18 cellular contexts compared by ENCODE assay signal in the genomic region with DNA sequence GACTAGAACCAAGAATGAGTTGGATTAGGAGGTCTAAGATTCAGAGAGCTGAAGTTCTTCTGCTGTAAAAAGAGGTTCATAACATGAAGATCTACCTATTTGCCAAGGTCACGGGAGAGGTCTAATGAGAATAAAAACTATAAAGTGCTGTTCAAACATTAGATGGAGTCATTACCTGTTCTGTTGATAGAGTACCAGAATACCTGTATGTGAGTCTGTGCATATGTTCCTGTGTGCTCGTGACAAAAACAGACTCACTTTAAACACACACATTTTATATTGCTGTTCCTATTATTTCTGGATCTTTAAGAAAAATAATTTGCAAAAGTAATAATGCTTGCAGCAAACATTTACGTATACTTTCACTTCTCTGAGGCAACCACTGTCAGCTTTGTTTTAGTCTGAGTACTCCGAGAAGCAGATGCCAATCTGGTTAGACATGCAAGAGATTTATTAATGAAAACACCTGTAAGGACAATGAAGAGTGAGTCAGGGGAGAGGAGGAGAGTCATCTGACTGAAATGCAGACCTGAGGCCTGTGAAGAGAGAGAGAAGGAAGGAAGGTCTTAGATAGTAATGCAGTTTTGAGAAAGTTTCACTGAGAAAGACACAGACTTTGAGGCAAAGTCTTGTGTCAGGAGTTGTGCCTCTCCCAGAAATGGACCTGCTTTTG.
DNase-seq lines count a peak whose midpoint lies in the region; ATAC-seq and TF ChIP-seq lines count a peak whose summit lies in the region.
"Had no signal": no experiment of that assay in that cellular context is flagged by ENCODE, and none has a peak within 500 bp of the region (broad histone marks: within the 10 kb centered on the region; RNA-seq: fewer than 3 reads in every experiment).

No MANE protein-coding gene starts in this region.

- H3K4me1 ChIP-seq in mucosa of descending colon (ENCODE audit: low read depth): no peaks in the 10 kb centered on the region
- H3K4me1 ChIP-seq in GM23338 (ENCODE audit: insufficient read depth): no peaks in the 10 kb centered on the region
- no peaks in the 10 kb centered on the region for H3K4me1 ChIP-seq in naive thymus-derived CD4-positive, alpha-beta T cell (ENCODE audit: control insufficient read depth in 2 of 2, insufficient read depth in 2 of 2, low read length in 2 of 2)
- no peaks in the 10 kb centered on the region for H3K4me1 ChIP-seq in heart right ventricle
- H3K4me1 ChIP-seq: Peyer's patch, spleen, testis had no signal

- peaks cover 25% of the 10 kb centered on the region; the same call in 2 of the 3 replicates for H3K36me3 Mint-ChIP-seq in GM23338 (ENCODE audit: low read depth)
- H3K36me3 Mint-ChIP-seq in naive thymus-derived CD4-positive, alpha-beta T cell: peaks cover 0 to 3% (median 0%) of the 10 kb centered on the region in 5 donors
- H3K36me3 Mint-ChIP-seq: activated naive CD4-positive, alpha-beta T cell treated with anti-CD3 and anti-CD28 coated beads, Interleukin-2, amount 50 U/mL, for 24 hours had no signal

- DNase-seq in DMS53 treated with DMSO at 0.1 percent for 48 hours (lab: John Stamatoyannopoulos, UW; ENCODE audit: unreplicated experiment) (peak; percentile 47), NCI-H69 (lab: John Stamatoyannopoulos, UW) (peak; percentile 55), T47D (ENCODE audit: low read depth in 1 of 2, low spot score in 1 of 2) (peak; percentile 10 to 40), mucosa of descending colon (no peak), GM23338 (ENCODE audit: low spot score) (no peak), heart right ventricle (no peak)
- DNase-seq in naive thymus-derived CD4-positive, alpha-beta T cell: no peak
- DNase-seq: activated CD4-positive, alpha-beta T cell treated with anti-CD3 and anti-CD28 coated beads, Interleukin-2, amount 50 U/mL, for 48 hours; activated T-cell treated with anti-CD3 and anti-CD28 coated beads, Interleukin-2, amount 50 U/mL, for 4 hours; H7; NCI-H1694 treated with DMSO at 0.1 percent for 48 hours; NCI-H510A treated with DMSO at 0.1 percent for 48 hours; Peyer's patch; spleen; testis had no signal

- TF ChIP-seq CTCF in mucosa of descending colon (IDR thresholded peaks at IDR 0.05): no peak
- no peak for TF ChIP-seq CTCF in GM23338 (conservative IDR thresholded peaks at IDR 0.05; ENCODE audit: low read depth in 2 of 2)
- TF ChIP-seq CTCF in heart right ventricle (IDR thresholded peaks at IDR 0.05): no peak

- 86 to 90% methylated on average over 4 of the region's 4 CpGs for WGBS in heart right ventricle, 2 donors

- no peaks in the 10 kb centered on the region for H3F3A ChIP-seq in GM23338 (replicated peaks; ENCODE audit: low read depth)

- peaks cover 9% of the 10 kb centered on the region for H3K9me2 ChIP-seq in GM23338 (ENCODE audit: insufficient read depth)

- no peak overlapping the region for H2AFZ ChIP-seq in GM23338

- no peaks in the 10 kb centered on the region for H3K4me1 Mint-ChIP-seq in GM23338
- H3K4me1 Mint-ChIP-seq in naive thymus-derived CD4-positive, alpha-beta T cell: no peaks in the 10 kb centered on the region
- H3K4me1 Mint-ChIP-seq: activated naive CD4-positive, alpha-beta T cell treated with anti-CD3 and anti-CD28 coated beads, Interleukin-2, amount 50 U/mL, for 24 hours had no signal

- no peak overlapping the region for H3K27ac Mint-ChIP-seq in GM23338
- H3K27ac Mint-ChIP-seq in naive thymus-derived CD4-positive, alpha-beta T cell: no peak overlapping the region
- H3K27ac Mint-ChIP-seq: activated naive CD4-positive, alpha-beta T cell treated with anti-CD3 and anti-CD28 coated beads, Interleukin-2, amount 50 U/mL, for 24 hours had no signal

- POLR2A ChIA-PET in naive thymus-derived CD4-positive, alpha-beta T cell (lab: Charles Lee): no interaction called here

- peak; percentile 60 for ATAC-seq in mucosa of descending colon
- no peak for ATAC-seq in GM18907 (IDR thresholded peaks at IDR 0.05; ENCODE audit: unreplicated experiment)
- no peak for ATAC-seq in GM23338
- no peak for ATAC-seq in naive thymus-derived CD4-positive, alpha-beta T cell
- no peak for ATAC-seq in heart right ventricle
- ATAC-seq: activated T-cell treated with anti-CD3 and anti-CD28 coated beads, Interleukin-2, amount 50 U/mL, for 4 hours had no signal

- in situ Hi-C loops in T47D (cut with HindIII; ENCODE audit: low pct_unique_long_range_greater_than_20kb, low sequenced_read_pairs): no loop called here

- H3K4me3 ChIP-seq in mucosa of descending colon (no peak overlapping the region), GM23338 (no peak overlapping the region), heart right ventricle (no peak overlapping the region)
- H3K4me3 ChIP-seq in naive thymus-derived CD4-positive, alpha-beta T cell (ENCODE audit: low read length): no peak overlapping the region
- H3K4me3 ChIP-seq: Peyer's patch, spleen, testis had no signal

- H3K27me3 Mint-ChIP-seq in GM23338 (ENCODE audit: insufficient read depth, low read depth, poor library complexity): peaks cover 3% of the 10 kb centered on the region
- H3K27me3 Mint-ChIP-seq in naive thymus-derived CD4-positive, alpha-beta T cell: peaks cover 0 to 25% (median 17%) of the 10 kb centered on the region in 5 donors

- H3K79me2 ChIP-seq in GM23338 (replicated peaks; ENCODE audit: insufficient read depth): no peaks in the 10 kb centered on the region

- H3K27ac ChIP-seq in GM23338 (ENCODE audit: low read depth) (no peak overlapping the region), heart right ventricle (no peak overlapping the region)
- H3K27ac ChIP-seq in naive thymus-derived CD4-positive, alpha-beta T cell (ENCODE audit: low read depth, low read length): no peak overlapping the region
- H3K27ac ChIP-seq: Peyer's patch, spleen, testis had no signal

- H3K4me2 ChIP-seq in GM23338: no peak overlapping the region

- H3K4me3 Mint-ChIP-seq in GM23338: no peak overlapping the region
- no peak overlapping the region for H3K4me3 Mint-ChIP-seq in naive thymus-derived CD4-positive, alpha-beta T cell
- H3K4me3 Mint-ChIP-seq: activated naive CD4-positive, alpha-beta T cell treated with anti-CD3 and anti-CD28 coated beads, Interleukin-2, amount 50 U/mL, for 24 hours; activated T-cell treated with anti-CD3 and anti-CD28 coated beads, Interleukin-2, amount 50 U/mL, for 4 hours had no signal

- H3K27me3 ChIP-seq in GM23338 (ENCODE audit: insufficient read depth): no peaks in the 10 kb centered on the region
- peaks cover 0 to 3% of the 10 kb centered on the region in 2 donors for H3K27me3 ChIP-seq in naive thymus-derived CD4-positive, alpha-beta T cell (ENCODE audit: control insufficient read depth in 2 of 2, insufficient read depth in 2 of 2, low read length in 2 of 2)
- no peaks in the 10 kb centered on the region for H3K27me3 ChIP-seq in heart right ventricle
- H3K27me3 ChIP-seq: Peyer's patch, spleen, testis had no signal

- intact Hi-C loops in mucosa of descending colon (cut with DNase I, micrococcal nuclease) (no loop called here), heart right ventricle (cut with DNase I) (no loop called here)
- intact Hi-C loops in naive thymus-derived CD4-positive, alpha-beta T cell (cut with micrococcal nuclease): no loop called here

- no peaks in the 10 kb centered on the region for H4K20me1 ChIP-seq in GM23338 (replicated peaks; ENCODE audit: insufficient read depth)

- peaks cover 82% of the 10 kb centered on the region for H3K9me3 Mint-ChIP-seq in GM23338
- H3K9me3 Mint-ChIP-seq in naive thymus-derived CD4-positive, alpha-beta T cell: peaks cover 0 to 6% (median 0%) of the 10 kb centered on the region in 11 donors
- H3K9me3 Mint-ChIP-seq: activated naive CD4-positive, alpha-beta T cell treated with anti-CD3 and anti-CD28 coated beads, Interleukin-2, amount 50 U/mL, for 24 hours; activated T-cell treated with anti-CD3 and anti-CD28 coated beads, Interleukin-2, amount 50 U/mL, for 4 hours had no signal

- H3K36me3 ChIP-seq in mucosa of descending colon (ENCODE audit: low read depth) (no peaks in the 10 kb centered on the region), GM23338 (ENCODE audit: insufficient read depth) (no peaks in the 10 kb centered on the region), heart right ventricle (no peaks in the 10 kb centered on the region)
- H3K36me3 ChIP-seq in naive thymus-derived CD4-positive, alpha-beta T cell (ENCODE audit: control insufficient read depth in 2 of 3, insufficient read depth in 3 of 3, low read length in 3 of 3): no peaks in the 10 kb centered on the region
- H3K36me3 ChIP-seq: Peyer's patch, spleen had no signal

- CTCF ChIA-PET in naive thymus-derived CD4-positive, alpha-beta T cell (lab: Charles Lee): no interaction called here

- H3K9me3 ChIP-seq in mucosa of descending colon (no peaks in the 10 kb centered on the region), heart right ventricle (peaks cover 0 to 1% (median 0%) of the 10 kb centered on the region in 11 donors)
- no peaks in the 10 kb centered on the region for H3K9me3 ChIP-seq in naive thymus-derived CD4-positive, alpha-beta T cell (ENCODE audit: control insufficient read depth in 2 of 3, low read length in 3 of 3)
- H3K9me3 ChIP-seq: Caco-2, Peyer's patch, testis had no signal

TF ChIP-seq in GM23338, 12 proteins besides CTCF, POLR2A, EP300 and RAD21:
- TF ChIP-seq NANOG (IDR thresholded peaks at IDR 0.05; ENCODE audit: borderline replicate concordance) (no peak), STAT1 (IDR thresholded peaks at IDR 0.05; ENCODE audit: unreplicated experiment) (no peak), JUNB (IDR thresholded peaks at IDR 0.05; ENCODE audit: unreplicated experiment) (no peak), EZH2phosphoT487 (IDR thresholded peaks at IDR 0.05; ENCODE audit: unreplicated experiment) (no peak), CREB1 (CRISPR knock-in tag; IDR thresholded peaks at IDR 0.05; ENCODE audit: low read depth) (no peak), ZNF114 (CRISPR knock-in tag; IDR thresholded peaks at IDR 0.05) (no peak)
- TF ChIP-seq, protein P1, sequence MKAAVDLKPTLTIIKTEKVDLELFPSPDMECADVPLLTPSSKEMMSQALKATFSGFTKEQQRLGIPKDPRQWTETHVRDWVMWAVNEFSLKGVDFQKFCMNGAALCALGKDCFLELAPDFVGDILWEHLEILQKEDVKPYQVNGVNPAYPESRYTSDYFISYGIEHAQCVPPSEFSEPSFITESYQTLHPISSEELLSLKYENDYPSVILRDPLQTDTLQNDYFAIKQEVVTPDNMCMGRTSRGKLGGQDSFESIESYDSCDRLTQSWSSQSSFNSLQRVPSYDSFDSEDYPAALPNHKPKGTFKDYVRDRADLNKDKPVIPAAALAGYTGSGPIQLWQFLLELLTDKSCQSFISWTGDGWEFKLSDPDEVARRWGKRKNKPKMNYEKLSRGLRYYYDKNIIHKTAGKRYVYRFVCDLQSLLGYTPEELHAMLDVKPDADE (IDR thresholded peaks at IDR 0.05): no peak

Comparison
In these comparisons a context has a peak if more than half of its experiments do, and no peak if none do; other contexts are left out.
1. DNase-seq: peak in DMS53 treated with DMSO at 0.1 percent for 48 hours (single experiment), NCI-H69 (single experiment) and T47D (2 of 2); none in mucosa of descending colon (0 of 3), GM23338 (single experiment), naive thymus-derived CD4-positive, alpha-beta T cell (0 of 9) and heart right ventricle (0 of 2).